ENCODE assay signal across 32 cellular contexts in the genomic region with DNA sequence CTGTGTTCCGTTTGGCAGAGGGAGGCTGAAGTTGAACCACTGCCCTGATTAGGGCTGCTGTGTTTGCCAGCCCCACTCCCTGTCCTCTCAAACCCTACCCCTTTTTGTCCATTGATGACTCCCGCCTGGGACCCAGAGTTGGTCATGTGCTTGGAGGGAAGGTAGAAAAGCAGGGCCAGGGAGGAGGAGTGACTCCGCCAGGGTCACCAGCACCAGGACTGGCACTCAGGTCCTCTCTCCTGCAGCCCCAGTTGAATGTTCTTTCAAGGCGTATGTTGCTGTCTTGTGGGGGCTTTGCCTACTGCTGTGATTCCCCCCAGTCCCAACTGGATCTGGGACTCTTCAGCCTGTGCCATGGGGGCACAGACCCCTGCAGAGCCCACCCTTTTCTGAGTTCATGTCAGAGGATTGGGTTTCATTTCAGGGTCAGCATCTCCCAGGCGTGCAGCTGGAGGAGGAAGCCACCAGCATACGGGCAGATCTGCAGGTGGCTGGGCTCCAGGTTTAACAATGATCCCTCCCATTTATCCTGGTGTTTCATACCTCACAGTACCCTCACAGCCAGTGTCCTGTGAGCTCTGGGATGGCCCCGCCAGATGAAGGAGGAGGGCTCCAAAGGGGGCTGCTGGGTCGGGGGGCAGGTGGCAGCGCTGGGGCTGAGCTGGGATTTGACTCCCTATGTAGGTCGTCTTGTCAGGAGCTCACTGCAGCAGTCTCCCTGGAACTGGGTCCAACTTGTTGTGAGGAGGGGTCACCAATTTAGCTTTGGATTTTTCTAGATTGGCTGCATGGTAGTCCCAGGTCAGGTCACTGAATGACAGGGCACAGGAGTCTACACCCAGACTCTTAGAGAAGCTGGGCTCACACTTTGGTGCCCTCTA. TPM values are rescaled to one million over a fixed set of nuclear protein-coding genes. Genes with fewer than 3 reads are reported as not detected.
"Had no signal": no experiment of that assay in that cellular context is flagged by ENCODE, and none has a peak within 500 bp of the region (broad histone marks: within the 10 kb centered on the region; RNA-seq: fewer than 3 reads in every experiment).

No MANE protein-coding gene starts in this region.

- H3K9me3 Mint-ChIP-seq: activated CD4-positive, alpha-beta memory T cell treated with anti-CD3 and anti-CD28 coated beads, Interleukin-2, amount 10 ng/mL, durations not matched to agents 7 days and 5 days had no signal

- H3K27me3 Mint-ChIP-seq: activated CD4-positive, alpha-beta memory T cell treated with anti-CD3 and anti-CD28 coated beads, Interleukin-2, amount 10 ng/mL, durations not matched to agents 7 days and 5 days; activated CD8-positive, alpha-beta memory T cell treated with anti-CD3 and anti-CD28 coated beads, Interleukin-2, amount 10 ng/mL, durations not matched to agents 7 days and 5 days; activated naive CD4-positive, alpha-beta T cell treated with anti-CD3 and anti-CD28 coated beads, Interleukin-2, amount 10 ng/mL, durations not matched to agents 7 days and 5 days; activated naive CD8-positive, alpha-beta T cell had no signal

- H3K4me1 Mint-ChIP-seq: activated CD4-positive, alpha-beta memory T cell treated with anti-CD3 and anti-CD28 coated beads, Interleukin-2, amount 10 ng/mL, durations not matched to agents 7 days and 5 days; activated CD8-positive, alpha-beta memory T cell treated with anti-CD3 and anti-CD28 coated beads, Interleukin-2, amount 10 ng/mL, durations not matched to agents 7 days and 5 days; activated naive CD4-positive, alpha-beta T cell treated with anti-CD3 and anti-CD28 coated beads, Interleukin-2, amount 10 ng/mL, durations not matched to agents 7 days and 5 days; activated naive CD8-positive, alpha-beta T cell treated with anti-CD3 and anti-CD28 coated beads, Interleukin-2, amount 50 U/mL, for 24 hours; T-cell; T-helper 17 cell had no signal

- H3K27ac Mint-ChIP-seq: activated CD4-positive, alpha-beta memory T cell treated with anti-CD3 and anti-CD28 coated beads, Interleukin-2, amount 10 ng/mL, durations not matched to agents 7 days and 5 days; activated CD8-positive, alpha-beta memory T cell treated with anti-CD3 and anti-CD28 coated beads, Interleukin-2, amount 10 ng/mL, durations not matched to agents 7 days and 5 days; activated naive CD4-positive, alpha-beta T cell treated with anti-CD3 and anti-CD28 coated beads, Interleukin-2, amount 10 ng/mL, durations not matched to agents 7 days and 5 days; activated naive CD8-positive, alpha-beta T cell; activated naive CD8-positive, alpha-beta T cell treated with anti-CD3 and anti-CD28 coated beads, Interleukin-2, amount 50 U/mL, for 24 hours; T-cell; T-helper 17 cell had no signal

- DNase-seq: activated CD4-positive, alpha-beta memory T cell treated with anti-CD3 and anti-CD28 coated beads, Interleukin-2, amount 10 ng/mL, durations not matched to agents 7 days and 5 days; activated CD4-positive, alpha-beta T cell treated with anti-CD3 and anti-CD28 coated beads for 1 hour; activated CD4-positive, alpha-beta T cell treated with anti-CD3 and anti-CD28 coated beads for 48 hours; activated CD4-positive, CD25-positive, alpha-beta regulatory T cell; activated CD8-positive, alpha-beta memory T cell treated with anti-CD3 and anti-CD28 coated beads for 24 hours; activated CD8-positive, alpha-beta memory T cell treated with anti-CD3 and anti-CD28 coated beads, Interleukin-2, amount 10 ng/mL, durations not matched to agents 7 days and 5 days; activated CD8-positive, alpha-beta memory T cell treated with anti-CD3 and anti-CD28 coated beads, Interleukin-2, amount 50 U/mL, for 48 hours; activated effector memory CD4-positive, alpha-beta T cell treated with Interleukin-2 at 50 U/mL for 16 hours; activated naive CD4-positive, alpha-beta T cell treated with anti-CD3 and anti-CD28 coated beads, Interleukin-2, amount 10 ng/mL, durations not matched to agents 7 days and 5 days; activated naive CD8-positive, alpha-beta T cell treated with anti-CD3 and anti-CD28 coated beads, Interleukin-2, amount 50 U/mL, for 24 hours; activated T-cell treated with anti-CD3 and anti-CD28 coated beads, Interleukin-2, amount 50 U/mL, for 48 hours; anterior cingulate cortex; brain microvascular endothelial cell; Karpas-422; NCI-H1048; NCI-H1105 treated with DMSO at 0.1 percent for 48 hours; NCI-H1436; NCI-H1694; NCI-H1930; NCI-H345; NCI-H524 treated with DMSO at 0.1 percent for 48 hours; PC-3; Peyer's patch; RPMI8226; SIG-M5; T-cell; T-helper 17 cell; T-helper 9 cell; WERI-Rb-1 had no signal

- H3K4me3 Mint-ChIP-seq: activated CD4-positive, alpha-beta memory T cell treated with anti-CD3 and anti-CD28 coated beads, Interleukin-2, amount 10 ng/mL, durations not matched to agents 7 days and 5 days; activated CD8-positive, alpha-beta memory T cell treated with anti-CD3 and anti-CD28 coated beads, Interleukin-2, amount 10 ng/mL, durations not matched to agents 7 days and 5 days; activated naive CD4-positive, alpha-beta T cell treated with anti-CD3 and anti-CD28 coated beads, Interleukin-2, amount 10 ng/mL, durations not matched to agents 7 days and 5 days; activated naive CD8-positive, alpha-beta T cell; activated naive CD8-positive, alpha-beta T cell treated with anti-CD3 and anti-CD28 coated beads, Interleukin-2, amount 50 U/mL, for 24 hours; T-cell; T-helper 17 cell had no signal

- ATAC-seq: activated CD8-positive, alpha-beta memory T cell treated with anti-CD3 and anti-CD28 coated beads, Interleukin-2, amount 10 ng/mL, durations not matched to agents 7 days and 5 days; activated naive CD8-positive, alpha-beta T cell treated with anti-CD3 and anti-CD28 coated beads, Interleukin-2, amount 50 U/mL, for 24 hours; K562; PC-3; SK-N-SH treated with all-trans-retinoic acid at 6 μM for 48 hours; T-cell; T-helper 17 cell had no signal

RNA-seq across cellular contexts. Expression of a gene that starts 55.7 kb away (rescaled TPM):
- total RNA-seq: activated CD4-positive, alpha-beta memory T cell treated with anti-CD3 and anti-CD28 coated beads, Interleukin-2, amount 10 ng/mL, durations not matched to agents 7 days and 5 days; Peyer's patch; T-cell; T-helper 17 cell had no signal
